ENCODE assay signal across 13 cellular contexts in genomic region chr16:23843143-23843542, GRCh38. TPM values are rescaled to one million over a fixed set of nuclear protein-coding genes. Genes with fewer than 3 reads are reported as not detected.
DNase-seq lines count a peak whose midpoint lies in the region; ATAC-seq and TF ChIP-seq lines count a peak whose summit lies in the region.
"Had no signal": no experiment of that assay in that cellular context is flagged by ENCODE, and none has a peak within 500 bp of the region (broad histone marks: within the 10 kb centered on the region; RNA-seq: fewer than 3 reads in every experiment).

No MANE protein-coding gene starts in this region.

- peaks cover 99% of the 10 kb centered on the region for H3K4me1 Mint-ChIP-seq in stimulated activated naive CD8-positive, alpha-beta T cell treated with anti-CD3 and anti-CD28 coated beads, Interleukin-15, Interleukin-2, amounts not matched to agents 100 ng/mL and 50 ng/mL, for 24 hours (ENCODE audit: low read depth)
- peaks cover 78% of the 10 kb centered on the region for H3K4me1 Mint-ChIP-seq in activated CD4-positive, alpha-beta memory T cell treated with anti-CD3 and anti-CD28 coated beads, Interleukin-2, amount 10 ng/mL, durations not matched to agents 7 days and 5 days
- H3K4me1 Mint-ChIP-seq in MCF 10A (ENCODE audit: insufficient read depth, unreplicated experiment) = no peaks in the 10 kb centered on the region

- no peak overlapping the region for H2BK12ac ChIP-seq in mesenchymal stem cell (ENCODE audit: low read length in 2 of 2)

- no peak overlapping the region for H2AK5ac ChIP-seq in mesenchymal stem cell (ENCODE audit: low read length, severe bottlenecking)

- H3K79me1 ChIP-seq in mesenchymal stem cell (replicated peaks; ENCODE audit: low read length, poor library complexity, severe bottlenecking) = no peaks in the 10 kb centered on the region

- H3K9ac ChIP-seq in mesenchymal stem cell (ENCODE audit: low read length) = no peak overlapping the region

- 49% methylated on average over 4 of the region's 4 CpGs for WGBS in mesenchymal stem cell

- no peak overlapping the region for H3K18ac ChIP-seq in mesenchymal stem cell (ENCODE audit: low read depth in 1 of 2, low read length in 2 of 2)

- H3K23ac ChIP-seq in mesenchymal stem cell (ENCODE audit: low read length in 2 of 2) = no peak overlapping the region

- H3K36me3 ChIP-seq in mesenchymal stem cell (ENCODE audit: control insufficient read depth in 1 of 2, insufficient read depth in 2 of 2, low read depth in 1 of 2, low read length in 2 of 2) = no peaks in the 10 kb centered on the region
- no peaks in the 10 kb centered on the region for H3K36me3 ChIP-seq in uterus

- no peak overlapping the region for H3K14ac ChIP-seq in mesenchymal stem cell (ENCODE audit: low read length in 2 of 2)

- no peak overlapping the region for H3K4me3 ChIP-seq in mesenchymal stem cell (ENCODE audit: insufficient read depth in 1 of 2, low read depth in 1 of 2, low read length in 2 of 2)
- H3K4me3 ChIP-seq in uterus = no peak overlapping the region

- no peak for DNase-seq in stimulated activated naive CD8-positive, alpha-beta T cell treated with anti-CD3 and anti-CD28 coated beads, Interleukin-15, Interleukin-2, amounts not matched to agents 100 U/mL and 50 U/mL, for 24 hours
- no peak for DNase-seq in activated CD4-positive, alpha-beta memory T cell treated with anti-CD3 and anti-CD28 coated beads, Interleukin-2, amount 10 ng/mL, durations not matched to agents 7 days and 5 days
- DNase-seq in MCF 10A (ENCODE audit: unreplicated experiment) = no peak
- no peak for DNase-seq in mesenchymal stem cell
- no peak for DNase-seq in uterus
- no peak for DNase-seq in NCI-H1694 (lab: John Stamatoyannopoulos, UW)
- DNase-seq: kidney glomerular epithelial cell; NCI-H1436; stimulated activated naive CD4-positive, alpha-beta T cell had no signal

- intact Hi-C loops in MCF 10A (cut with micrococcal nuclease) (no loop called here), uterus (cut with DNase I; ENCODE audit: low total_unique reads) (no loop called here)

- H3K27ac Mint-ChIP-seq in stimulated activated naive CD8-positive, alpha-beta T cell treated with anti-CD3 and anti-CD28 coated beads, Interleukin-15, Interleukin-2, amounts not matched to agents 100 ng/mL and 50 ng/mL, for 24 hours = peak overlapping the region; percentile 96
- H3K27ac Mint-ChIP-seq in activated CD4-positive, alpha-beta memory T cell treated with anti-CD3 and anti-CD28 coated beads, Interleukin-2, amount 10 ng/mL, durations not matched to agents 7 days and 5 days = peak overlapping the region; percentile 74
- H3K27ac Mint-ChIP-seq in MCF 10A (ENCODE audit: low read depth, unreplicated experiment) = no peak overlapping the region

- no peak for ATAC-seq in stimulated activated naive CD8-positive, alpha-beta T cell treated with anti-CD3 and anti-CD28 coated beads, Interleukin-15, Interleukin-2, amounts not matched to agents 100 U/mL and 50 U/mL, for 24 hours
- ATAC-seq in HG02852 (IDR thresholded peaks at IDR 0.05; ENCODE audit: unreplicated experiment) = peak; percentile 31

- no peak for TF ChIP-seq POLR2A in uterus (IDR thresholded peaks at IDR 0.05)

- TF ChIP-seq CTCF in MCF 10A (IDR thresholded peaks at IDR 0.05; ENCODE audit: unreplicated experiment) (no peak), uterus (IDR thresholded peaks at IDR 0.05) (no peak)

- H3K9me3 Mint-ChIP-seq in stimulated activated naive CD8-positive, alpha-beta T cell treated with anti-CD3 and anti-CD28 coated beads, Interleukin-15, Interleukin-2, amounts not matched to agents 100 ng/mL and 50 ng/mL, for 24 hours = no peaks in the 10 kb centered on the region
- no peaks in the 10 kb centered on the region for H3K9me3 Mint-ChIP-seq in activated CD4-positive, alpha-beta memory T cell treated with anti-CD3 and anti-CD28 coated beads, Interleukin-2, amount 10 ng/mL, durations not matched to agents 7 days and 5 days
- H3K9me3 Mint-ChIP-seq in MCF 10A (ENCODE audit: unreplicated experiment) = no peaks in the 10 kb centered on the region

- no peak overlapping the region for H2BK5ac ChIP-seq in mesenchymal stem cell (ENCODE audit: low read depth, low read length, poor library complexity, severe bottlenecking)

- no peaks in the 10 kb centered on the region for H3K27me3 Mint-ChIP-seq in stimulated activated naive CD8-positive, alpha-beta T cell treated with anti-CD3 and anti-CD28 coated beads, Interleukin-15, Interleukin-2, amounts not matched to agents 100 ng/mL and 50 ng/mL, for 24 hours
- no peaks in the 10 kb centered on the region for H3K27me3 Mint-ChIP-seq in activated CD4-positive, alpha-beta memory T cell treated with anti-CD3 and anti-CD28 coated beads, Interleukin-2, amount 10 ng/mL, durations not matched to agents 7 days and 5 days
- peaks cover 64% of the 10 kb centered on the region for H3K27me3 Mint-ChIP-seq in MCF 10A (ENCODE audit: insufficient read depth, unreplicated experiment)

- H3K4me2 ChIP-seq in mesenchymal stem cell (ENCODE audit: low read length, poor library complexity, severe bottlenecking) = no peak overlapping the region

- no peak overlapping the region for H2BK15ac ChIP-seq in mesenchymal stem cell (ENCODE audit: low read depth, poor library complexity, severe bottlenecking)

- H3K4me3 Mint-ChIP-seq in stimulated activated naive CD8-positive, alpha-beta T cell treated with anti-CD3 and anti-CD28 coated beads, Interleukin-15, Interleukin-2, amounts not matched to agents 100 ng/mL and 50 ng/mL, for 24 hours = peak overlapping the region; percentile 59
- no peak overlapping the region for H3K4me3 Mint-ChIP-seq in activated CD4-positive, alpha-beta memory T cell treated with anti-CD3 and anti-CD28 coated beads, Interleukin-2, amount 10 ng/mL, durations not matched to agents 7 days and 5 days
- no peak overlapping the region for H3K4me3 Mint-ChIP-seq in MCF 10A (ENCODE audit: unreplicated experiment)

- no peak overlapping the region for H4K8ac ChIP-seq in mesenchymal stem cell (ENCODE audit: low read length)

- H3K4me1 ChIP-seq in mesenchymal stem cell (ENCODE audit: control insufficient read depth, insufficient read depth, low read depth, low read length) (no peaks in the 10 kb centered on the region), uterus (no peaks in the 10 kb centered on the region)

- no peaks in the 10 kb centered on the region for H3K9me3 ChIP-seq in mesenchymal stem cell (ENCODE audit: control insufficient read depth, low read length)
- no peaks in the 10 kb centered on the region for H3K9me3 ChIP-seq in uterus

- H3K27me3 ChIP-seq in mesenchymal stem cell (ENCODE audit: control insufficient read depth in 1 of 2, insufficient read depth in 1 of 2, low read length in 2 of 2) (peaks cover 8 to 25% of the 10 kb centered on the region in 2 experiments), uterus (no peaks in the 10 kb centered on the region)

- BruUV-seq in MCF 10A (replicated peaks; lab: Mats Ljungman, UMichigan) = no TSS peak

- no peak overlapping the region for H2BK120ac ChIP-seq in mesenchymal stem cell (ENCODE audit: low read depth, low read length)

- H3K4ac ChIP-seq in mesenchymal stem cell (ENCODE audit: low read depth in 1 of 2, low read length in 2 of 2) = no peak overlapping the region

- H3K27ac ChIP-seq in mesenchymal stem cell (ENCODE audit: low read length, poor library complexity, severe bottlenecking) (no peak overlapping the region), uterus (no peak overlapping the region)

- CTCF ChIA-PET in activated CD4-positive, alpha-beta memory T cell treated with anti-CD3 and anti-CD28 coated beads, Interleukin-2, amount 10 ng/mL, durations not matched to agents 7 days and 5 days (lab: Charles Lee) = interaction anchor here (0.7 to 1.4 kb wide), 4 partner anchors 20 to 167 kb away, joined by 3 to 4 read pairs (median 3); no protein-coding TSS in a partner anchor
- CTCF ChIA-PET in MCF 10A (lab: Yijun Ruan, JAX) = interaction anchor here (0.6 to 1.0 kb wide), 3 partner anchors 41 to 198 kb away, joined by 3 to 4 read pairs (median 3); no protein-coding TSS in a partner anchor

- H4K91ac ChIP-seq in mesenchymal stem cell (ENCODE audit: low read length) = no peak overlapping the region

- no peak overlapping the region for H2AFZ ChIP-seq in mesenchymal stem cell (ENCODE audit: low read depth, low read length)

- POLR2A ChIA-PET in activated CD4-positive, alpha-beta memory T cell treated with anti-CD3 and anti-CD28 coated beads, Interleukin-2, amount 10 ng/mL, durations not matched to agents 7 days and 5 days (lab: Charles Lee) = interaction anchor here (0.9 to 1.3 kb wide), 5 partner anchors 15 to 106 kb away, joined by 3 to 6 read pairs (median 4); no protein-coding TSS in a partner anchor
- POLR2A ChIA-PET in MCF 10A (lab: Yijun Ruan, JAX) = interaction anchor here (0.7 kb wide), 1 partner anchor 16 kb away, joined by 3 read pairs; no protein-coding TSS in a partner anchor

- peaks cover 64% of the 10 kb centered on the region for H3K36me3 Mint-ChIP-seq in stimulated activated naive CD8-positive, alpha-beta T cell treated with anti-CD3 and anti-CD28 coated beads, Interleukin-15, Interleukin-2, amounts not matched to agents 100 ng/mL and 50 ng/mL, for 24 hours (ENCODE audit: low read depth)
- peaks cover 70% of the 10 kb centered on the region for H3K36me3 Mint-ChIP-seq in activated CD4-positive, alpha-beta memory T cell treated with anti-CD3 and anti-CD28 coated beads, Interleukin-2, amount 10 ng/mL, durations not matched to agents 7 days and 5 days (ENCODE audit: low read depth)
- no peaks in the 10 kb centered on the region for H3K36me3 Mint-ChIP-seq in MCF 10A (ENCODE audit: insufficient read depth, unreplicated experiment)

RNA-seq across cellular contexts. Expression of gene PRKCB, which starts 7.4 kb away (rescaled TPM):
- total RNA-seq in activated CD4-positive, alpha-beta memory T cell treated with anti-CD3 and anti-CD28 coated beads, Interleukin-2, amount 10 ng/mL, durations not matched to agents 7 days and 5 days = 10 to 100 TPM; 77.3 to 81.4 TPM
- total RNA-seq in MCF 10A (2022) (not detected in 2 replicates), uterus (1 to 10 TPM in 3 of 4 donors, under 1 TPM in 1; 0.29 to 9.5 (median 2.9) TPM)
- polyA plus RNA-seq in mesenchymal stem cell (2013, experiment 1 of 2) = not detected
- not detected for polyA plus RNA-seq in mesenchymal stem cell (2013, experiment 2 of 2)
- total RNA-seq: pulmonary artery endothelial cell, RPMI7951 had no signal

Comparison
In these comparisons a context has a peak if more than half of its experiments do, and no peak if none do; other contexts are left out.
1. RNA of gene PRKCB, which starts 7.4 kb away (total RNA-seq): 77.3 to 81.4 TPM in activated CD4-positive, alpha-beta memory T cell treated with anti-CD3 and anti-CD28 coated beads, Interleukin-2, amount 10 ng/mL, durations not matched to agents 7 days and 5 days; 0.29 to 9.5 TPM in uterus and not detected in MCF 10A; every median in the first group is over 4 times any median in the second.